In the genomic region with DNA sequence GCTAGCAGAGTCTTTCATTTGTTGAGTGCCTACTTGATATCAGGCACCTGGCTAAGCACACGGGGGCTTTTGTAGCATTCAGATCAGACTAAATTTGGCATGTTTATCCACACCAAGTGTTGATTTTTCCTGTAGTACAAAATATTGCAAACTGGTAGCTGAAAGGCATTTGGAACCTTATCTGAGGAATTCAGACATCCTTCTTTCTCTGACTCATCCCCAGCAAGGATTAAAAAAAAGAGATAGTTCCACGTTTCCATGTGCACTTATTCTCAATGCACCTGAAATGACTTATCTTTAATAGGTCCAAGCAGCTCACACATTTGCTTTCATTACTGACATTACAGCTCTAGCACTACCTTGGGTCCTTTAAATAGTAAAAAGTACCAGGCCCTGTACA, we compare ENCODE assay signal across 28 cellular contexts.
"Had no signal": no experiment of that assay in that cellular context is flagged by ENCODE, and none has a peak within 500 bp of the region (broad histone marks: within the 10 kb centered on the region; RNA-seq: fewer than 3 reads in every experiment).

No MANE protein-coding gene starts in this region.

- H3K4me3 ChIP-seq: stomach, suprapubic skin, testis, thoracic aorta, thyroid gland, tibial artery, tibial nerve, transverse colon, upper lobe of left lung, upper lobe of right lung, uterus, vagina had no signal

- DNase-seq: stimulated activated CD4-positive, alpha-beta T cell treated with anti-CD3 and anti-CD28 coated beads, Interleukin-2, amount 100 ng/mL, for 48 hours; stimulated activated CD4-positive, alpha-beta T cell treated with anti-CD3 and anti-CD28 coated beads, Interleukin-4, amount 100 ng/mL, for 1 hour; stimulated activated CD4-positive, alpha-beta T cell treated with anti-CD3 and anti-CD28 coated beads, Interleukin-4, amount 100 ng/mL, for 24 hours; stimulated activated CD4-positive, alpha-beta T cell treated with anti-CD3 and anti-CD28 coated beads, Interleukin-4, amount 100 ng/mL, for 4 hours; stimulated activated CD8-positive, alpha-beta memory T cell treated with anti-CD3 and anti-CD28 coated beads, Interleukin-4, amount 100 ng/mL, for 48 hours; stimulated activated naive B cell treated with anti-CD40 and anti-IgM and Interleukin-4, amounts not matched to agents 10 μg/mL and 1 μg/mL and 100 μg/mL, for 72 hours; stimulated activated naive CD4-positive, alpha-beta T cell; stimulated activated naive CD4-positive, alpha-beta T cell treated with Interleukin-2 at 50 U/mL for 16 hours; stimulated activated naive CD8-positive, alpha-beta T cell treated with anti-CD3 and anti-CD28 coated beads, Interleukin-15, amount 100 ng/mL, for 72 hours; stimulated activated naive CD8-positive, alpha-beta T cell treated with anti-CD3 and anti-CD28 coated beads, Interleukin-15, Interleukin-2, amounts not matched to agents 100 U/mL and 50 U/mL, for 24 hours; stomach; substantia nigra; testis; thyroid gland; tibial artery; transverse colon; upper lobe of left lung; upper lobe of right lung; uterus had no signal

- H3K4me1 ChIP-seq: stomach, suprapubic skin, testis, thyroid gland, tibial artery, tibial nerve, transverse colon, upper lobe of left lung, upper lobe of right lung, uterus, vagina had no signal

- H3K27me3 ChIP-seq: stomach, suprapubic skin, testis, thyroid gland, tibial artery, tibial nerve, transverse colon, upper lobe of left lung, upper lobe of right lung, uterus, vagina had no signal

- H3K36me3 ChIP-seq: stomach, suprapubic skin, thoracic aorta, thyroid gland, tibial artery, tibial nerve, transverse colon, upper lobe of left lung, upper lobe of right lung, uterus, vagina had no signal

- H3K9me3 Mint-ChIP-seq: stimulated activated memory B cell treated with anti-CD40 and anti-IgM and Interleukin-4, amounts not matched to agents 10 μg/mL and 1 μg/mL and 100 μg/mL, for 72 hours had no signal

- ATAC-seq: stimulated activated effector memory CD8-positive, alpha-beta T cell treated with anti-CD3 and anti-CD28 coated beads, Interleukin-12 subunit alpha, Interleukin-12 subunit beta, amount 100 ng/mL, for 72 hours; stimulated activated memory B cell treated with anti-CD40 and anti-IgM and Interleukin-4, amounts not matched to agents 10 μg/mL and 1 μg/mL and 100 μg/mL, for 72 hours; stimulated activated naive B cell treated with anti-CD40 and anti-IgM and Interleukin-4, amounts not matched to agents 10 μg/mL and 1 μg/mL and 100 μg/mL, for 72 hours; stimulated activated naive CD8-positive, alpha-beta T cell treated with anti-CD3 and anti-CD28 coated beads, Interleukin-15, amount 100 ng/mL, for 72 hours; stimulated activated naive CD8-positive, alpha-beta T cell treated with anti-CD3 and anti-CD28 coated beads, Interleukin-15, Interleukin-2, amounts not matched to agents 100 U/mL and 50 U/mL, for 24 hours; upper lobe of right lung had no signal

- H3K27ac ChIP-seq: stomach, suprapubic skin, testis, thoracic aorta, thyroid gland, tibial artery, tibial nerve, transverse colon, upper lobe of left lung, upper lobe of right lung, uterus, vagina had no signal

- H3K4me1 Mint-ChIP-seq: stimulated activated effector memory CD8-positive, alpha-beta T cell treated with anti-CD3 and anti-CD28 coated beads, Interleukin-12 subunit alpha, Interleukin-12 subunit beta, amount 100 ng/mL, for 72 hours; stimulated activated memory B cell treated with anti-CD40 and anti-IgM and Interleukin-4, amounts not matched to agents 10 μg/mL and 1 μg/mL and 100 μg/mL, for 72 hours; stimulated activated naive B cell treated with anti-CD40 and anti-IgM and Interleukin-4, amounts not matched to agents 10 μg/mL and 1 μg/mL and 100 μg/mL, for 72 hours; stimulated activated naive CD8-positive, alpha-beta T cell treated with anti-CD3 and anti-CD28 coated beads, Interleukin-15, amount 100 ng/mL, for 72 hours had no signal

- H3K4me3 Mint-ChIP-seq: stimulated activated effector memory CD8-positive, alpha-beta T cell treated with anti-CD3 and anti-CD28 coated beads, Interleukin-12 subunit alpha, Interleukin-12 subunit beta, amount 100 ng/mL, for 72 hours; stimulated activated memory B cell treated with anti-CD40 and anti-IgM and Interleukin-4, amounts not matched to agents 10 μg/mL and 1 μg/mL and 100 μg/mL, for 72 hours; stimulated activated naive B cell treated with anti-CD40 and anti-IgM and Interleukin-4, amounts not matched to agents 10 μg/mL and 1 μg/mL and 100 μg/mL, for 72 hours; stimulated activated naive CD8-positive, alpha-beta T cell treated with anti-CD3 and anti-CD28 coated beads, Interleukin-15, amount 100 ng/mL, for 72 hours; stimulated activated naive CD8-positive, alpha-beta T cell treated with anti-CD3 and anti-CD28 coated beads, Interleukin-15, Interleukin-2, amounts not matched to agents 100 ng/mL and 50 ng/mL, for 24 hours; type B pancreatic cell had no signal

- H3K9me3 ChIP-seq: stomach, suprapubic skin, testis, thoracic aorta, thyroid gland, tibial artery, tibial nerve, transverse colon, upper lobe of left lung, upper lobe of right lung, uterus, vagina had no signal

- FAIRE-seq: urothelium cell line had no signal

- H3K27me3 Mint-ChIP-seq: stimulated activated memory B cell treated with anti-CD40 and anti-IgM and Interleukin-4, amounts not matched to agents 10 μg/mL and 1 μg/mL and 100 μg/mL, for 72 hours; stimulated activated naive B cell treated with anti-CD40 and anti-IgM and Interleukin-4, amounts not matched to agents 10 μg/mL and 1 μg/mL and 100 μg/mL, for 72 hours; stimulated activated naive CD8-positive, alpha-beta T cell treated with anti-CD3 and anti-CD28 coated beads, Interleukin-15, amount 100 ng/mL, for 72 hours; stimulated activated naive CD8-positive, alpha-beta T cell treated with anti-CD3 and anti-CD28 coated beads, Interleukin-15, Interleukin-2, amounts not matched to agents 100 ng/mL and 50 ng/mL, for 24 hours; type B pancreatic cell had no signal

- H3K27ac Mint-ChIP-seq: stimulated activated effector memory CD8-positive, alpha-beta T cell treated with anti-CD3 and anti-CD28 coated beads, Interleukin-12 subunit alpha, Interleukin-12 subunit beta, amount 100 ng/mL, for 72 hours; stimulated activated memory B cell treated with anti-CD40 and anti-IgM and Interleukin-4, amounts not matched to agents 10 μg/mL and 1 μg/mL and 100 μg/mL, for 72 hours; stimulated activated naive B cell treated with anti-CD40 and anti-IgM and Interleukin-4, amounts not matched to agents 10 μg/mL and 1 μg/mL and 100 μg/mL, for 72 hours; stimulated activated naive CD8-positive, alpha-beta T cell treated with anti-CD3 and anti-CD28 coated beads, Interleukin-15, amount 100 ng/mL, for 72 hours; stimulated activated naive CD8-positive, alpha-beta T cell treated with anti-CD3 and anti-CD28 coated beads, Interleukin-15, Interleukin-2, amounts not matched to agents 100 ng/mL and 50 ng/mL, for 24 hours; type B pancreatic cell had no signal

- H3K36me3 Mint-ChIP-seq: stimulated activated effector memory CD8-positive, alpha-beta T cell treated with anti-CD3 and anti-CD28 coated beads, Interleukin-12 subunit alpha, Interleukin-12 subunit beta, amount 100 ng/mL, for 72 hours; stimulated activated memory B cell treated with anti-CD40 and anti-IgM and Interleukin-4, amounts not matched to agents 10 μg/mL and 1 μg/mL and 100 μg/mL, for 72 hours; stimulated activated naive B cell treated with anti-CD40 and anti-IgM and Interleukin-4, amounts not matched to agents 10 μg/mL and 1 μg/mL and 100 μg/mL, for 72 hours; type B pancreatic cell had no signal
